Comparison of ENCODE assay signal across 19 cellular contexts in genomic region chr14:95341564-95341963, GRCh38.
"Had no signal": no experiment of that assay in that cellular context is flagged by ENCODE, and none has a peak within 500 bp of the region (broad histone marks: within the 10 kb centered on the region; RNA-seq: fewer than 3 reads in every experiment).

No MANE protein-coding gene starts in this region.

- H3K27ac ChIP-seq: cardiac muscle cell, dorsolateral prefrontal cortex, ovary, sigmoid colon, tibial artery had no signal

- H3K4me3 ChIP-seq: cardiac muscle cell, dorsolateral prefrontal cortex, ovary, sigmoid colon, tibial artery had no signal

- DNase-seq: activated CD4-positive, alpha-beta T cell treated with anti-CD3 and anti-CD28 coated beads for 36 hours; activated CD4-positive, alpha-beta T cell treated with anti-CD3 and anti-CD28 coated beads, Interleukin-2, amount 50 U/mL, for 48 hours; activated gamma-delta T cell treated with Interleukin-2 at 50 U/mL for 16 hours; dorsolateral prefrontal cortex; endodermal cell; foreskin keratinocyte; kidney; mesenchymal stem cell; naive thymus-derived CD8-positive, alpha-beta T cell; ovary; sigmoid colon; stimulated activated CD8-positive, alpha-beta memory T cell treated with anti-CD3 and anti-CD28 coated beads, Interleukin-4, amount 100 ng/mL, for 48 hours; stimulated activated naive CD4-positive, alpha-beta T cell; tibial artery had no signal

- H3K36me3 Mint-ChIP-seq: activated naive CD4-positive, alpha-beta T cell treated with anti-CD3 and anti-CD28 coated beads, Interleukin-2, amount 50 U/mL, for 72 hours; naive thymus-derived CD8-positive, alpha-beta T cell; WTC11 had no signal

- H3K4me3 Mint-ChIP-seq: activated CD4-positive, alpha-beta T cell treated with anti-CD3 and anti-CD28 coated beads for 36 hours; endodermal cell; naive thymus-derived CD8-positive, alpha-beta T cell; WTC11 had no signal

- H3K36me3 ChIP-seq: cardiac muscle cell, ovary, sigmoid colon, tibial artery had no signal

- H3K9me3 ChIP-seq: ovary, sigmoid colon, tibial artery had no signal

- H3K4me1 Mint-ChIP-seq: activated CD4-positive, alpha-beta T cell treated with anti-CD3 and anti-CD28 coated beads for 36 hours; endodermal cell had no signal

- H3K27ac Mint-ChIP-seq: activated CD4-positive, alpha-beta T cell treated with anti-CD3 and anti-CD28 coated beads for 36 hours; activated naive CD4-positive, alpha-beta T cell treated with anti-CD3 and anti-CD28 coated beads, Interleukin-2, amount 50 U/mL, for 72 hours; endodermal cell; naive thymus-derived CD8-positive, alpha-beta T cell; WTC11 had no signal

- H3K9me3 Mint-ChIP-seq: endodermal cell had no signal

- H3K27me3 ChIP-seq: ovary, sigmoid colon, tibial artery had no signal

- FAIRE-seq: kidney, TTC549, urothelium cell line had no signal
